18 cellular contexts compared by ENCODE assay signal in the genomic region with DNA sequence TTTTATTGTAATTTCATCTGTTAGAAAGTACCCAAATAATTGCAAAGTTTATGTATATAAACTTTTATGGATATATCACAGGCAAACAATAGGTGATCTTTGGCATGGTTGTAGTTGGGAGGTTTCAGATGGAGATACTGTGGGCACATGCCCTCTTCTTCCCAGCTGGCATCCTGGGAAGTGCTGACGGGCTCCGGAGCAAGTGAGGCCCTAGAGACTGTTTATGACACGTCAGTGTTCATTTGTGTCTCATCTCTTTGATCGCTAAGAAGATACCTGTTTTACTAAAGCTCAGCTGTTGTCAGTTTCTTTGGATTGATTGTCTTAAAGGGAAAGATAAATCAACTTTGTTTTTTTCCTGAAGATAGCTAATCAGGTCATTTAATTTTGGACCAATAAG.
"Had no signal": no experiment of that assay in that cellular context is flagged by ENCODE, and none has a peak within 500 bp of the region (broad histone marks: within the 10 kb centered on the region; RNA-seq: fewer than 3 reads in every experiment).

No MANE protein-coding gene starts in this region.

- H3K27me3 Mint-ChIP-seq: naive thymus-derived CD4-positive, alpha-beta T cell had no signal

- H3K4me1 ChIP-seq: psoas muscle had no signal

- H3K9me3 Mint-ChIP-seq: naive thymus-derived CD4-positive, alpha-beta T cell had no signal

- H3K27me3 ChIP-seq: dorsolateral prefrontal cortex, gastrocnemius medialis, heart right ventricle, sigmoid colon had no signal

- FAIRE-seq: endometrium had no signal

- H3K9me3 ChIP-seq: gastrocnemius medialis, heart right ventricle, psoas muscle, sigmoid colon had no signal

- ATAC-seq: esophagus mucosa; gastrocnemius medialis; left colon; naive thymus-derived CD4-positive, alpha-beta T cell; psoas muscle had no signal

- H3K27ac ChIP-seq: gastrocnemius medialis, psoas muscle had no signal

- DNase-seq: dorsolateral prefrontal cortex; effector memory CD4-positive, alpha-beta T cell; gastrocnemius medialis; heart right ventricle; kidney; left colon; mammary epithelial cell; naive thymus-derived CD4-positive, alpha-beta T cell; nephron progenitor cell; psoas muscle; sigmoid colon; stimulated activated CD4-positive, alpha-beta T cell treated with anti-CD3 and anti-CD28 coated beads, Interleukin-2, amount 100 ng/mL, for 48 hours; stimulated activated naive CD4-positive, alpha-beta T cell treated with Interleukin-2 at 50 U/mL for 16 hours; trophoblast cell had no signal

- H3K27ac Mint-ChIP-seq: naive thymus-derived CD4-positive, alpha-beta T cell had no signal

- H3K36me3 ChIP-seq: gastrocnemius medialis, sigmoid colon had no signal

- H3K4me3 Mint-ChIP-seq: naive thymus-derived CD4-positive, alpha-beta T cell; nephron progenitor cell had no signal

- H3K4me3 ChIP-seq: coronary artery, dorsolateral prefrontal cortex, gastrocnemius medialis, heart right ventricle, psoas muscle, sigmoid colon, skin epidermis had no signal
